1 cellular context compared by ENCODE assay signal in the genomic region with DNA sequence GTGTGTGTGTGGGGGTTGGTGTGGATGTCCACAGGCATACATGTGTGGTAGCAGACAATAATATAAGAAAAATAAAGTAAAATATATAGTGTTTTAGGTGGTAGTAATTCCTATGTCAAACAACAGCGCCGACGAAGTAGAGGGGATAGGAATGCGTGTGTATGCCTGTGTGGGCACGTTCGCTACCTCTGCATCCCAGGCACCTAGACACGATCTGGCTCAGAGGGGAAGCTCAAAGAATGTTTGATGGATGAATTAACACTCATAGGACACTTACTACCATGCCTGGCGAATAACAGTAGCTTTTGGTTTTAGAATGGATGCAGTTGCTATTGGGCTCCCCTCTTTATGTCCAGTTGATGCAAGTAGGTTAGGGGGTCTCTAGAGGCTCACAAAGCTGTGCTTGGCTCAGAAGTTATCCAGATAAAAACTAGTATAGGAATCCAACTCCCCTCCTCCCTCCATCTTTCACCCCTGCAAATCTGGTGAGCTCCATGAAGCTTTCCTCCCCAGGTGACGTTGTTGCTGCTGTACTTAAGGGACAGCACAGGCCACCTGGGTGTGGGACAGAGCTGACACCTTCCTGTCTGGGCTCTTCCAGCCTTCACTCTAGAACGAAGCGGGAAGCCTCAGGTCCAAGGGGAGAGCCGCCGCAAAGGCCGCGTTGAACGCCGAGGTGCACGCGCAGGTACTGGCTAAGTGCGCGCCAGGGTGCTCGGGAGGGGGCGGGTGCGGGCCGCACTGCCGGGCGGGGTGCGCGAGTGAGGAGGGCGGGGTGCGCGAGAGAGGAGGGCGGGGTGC.
TF ChIP-seq lines count a peak whose summit lies in the region.

No MANE protein-coding gene starts in this region.

TF ChIP-seq in IMR-90, 13 proteins besides CTCF, POLR2A, EP300 and RAD21 (continued from another document):
- TF ChIP-seq, protein P1, sequence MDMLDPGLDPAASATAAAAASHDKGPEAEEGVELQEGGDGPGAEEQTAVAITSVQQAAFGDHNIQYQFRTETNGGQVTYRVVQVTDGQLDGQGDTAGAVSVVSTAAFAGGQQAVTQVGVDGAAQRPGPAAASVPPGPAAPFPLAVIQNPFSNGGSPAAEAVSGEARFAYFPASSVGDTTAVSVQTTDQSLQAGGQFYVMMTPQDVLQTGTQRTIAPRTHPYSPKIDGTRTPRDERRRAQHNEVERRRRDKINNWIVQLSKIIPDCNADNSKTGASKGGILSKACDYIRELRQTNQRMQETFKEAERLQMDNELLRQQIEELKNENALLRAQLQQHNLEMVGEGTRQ (IDR thresholded peaks at IDR 0.05; ENCODE audit: low read depth, low read length), result no peak
- TF ChIP-seq, protein P2, sequence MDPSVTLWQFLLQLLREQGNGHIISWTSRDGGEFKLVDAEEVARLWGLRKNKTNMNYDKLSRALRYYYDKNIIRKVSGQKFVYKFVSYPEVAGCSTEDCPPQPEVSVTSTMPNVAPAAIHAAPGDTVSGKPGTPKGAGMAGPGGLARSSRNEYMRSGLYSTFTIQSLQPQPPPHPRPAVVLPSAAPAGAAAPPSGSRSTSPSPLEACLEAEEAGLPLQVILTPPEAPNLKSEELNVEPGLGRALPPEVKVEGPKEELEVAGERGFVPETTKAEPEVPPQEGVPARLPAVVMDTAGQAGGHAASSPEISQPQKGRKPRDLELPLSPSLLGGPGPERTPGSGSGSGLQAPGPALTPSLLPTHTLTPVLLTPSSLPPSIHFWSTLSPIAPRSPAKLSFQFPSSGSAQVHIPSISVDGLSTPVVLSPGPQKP (IDR thresholded peaks at IDR 0.05; ENCODE audit: borderline replicate concordance, low read depth, low read length), result no peak
- TF ChIP-seq RFX5 (IDR thresholded peaks at IDR 0.05; ENCODE audit: low read depth, low read length) (no peak), MAZ (IDR thresholded peaks at IDR 0.05; ENCODE audit: borderline replicate concordance, low read depth, low read length) (no peak), CHD1 (IDR thresholded peaks at IDR 0.05; ENCODE audit: low read depth, low read length) (no peak), MXI1 (IDR thresholded peaks at IDR 0.05; ENCODE audit: borderline replicate concordance, low read depth, low read length) (no peak), CEBPB (IDR thresholded peaks at IDR 0.05; ENCODE audit: low read depth, low read length) (no peak), BHLHE40 (IDR thresholded peaks at IDR 0.05; ENCODE audit: low read depth, low read length) (no peak)
